In genomic region chr18:2641638-2642037, GRCh38 we compare ENCODE assay signal across 7 cellular contexts. TPM values are rescaled to one million over a fixed set of nuclear protein-coding genes. Genes with fewer than 3 reads are reported as not detected.
DNase-seq lines count a peak whose midpoint lies in the region; ATAC-seq and TF ChIP-seq lines count a peak whose summit lies in the region.

No MANE protein-coding gene starts in this region.

- TF ChIP-seq POLR2A in suprapubic skin (IDR thresholded peaks at IDR 0.05), result no peak
- TF ChIP-seq POLR2A in prostate gland (IDR thresholded peaks at IDR 0.05), result no peak

- TF ChIP-seq CTCF in MM.1S (IDR thresholded peaks at IDR 0.05; ENCODE audit: low read length) (no peak), suprapubic skin (IDR thresholded peaks at IDR 0.05) (no peak), prostate gland (IDR thresholded peaks at IDR 0.05) (no peak)

- ATAC-seq in GM18520 (IDR thresholded peaks at IDR 0.05; ENCODE audit: unreplicated experiment) (peak; percentile 76), GM21723 (IDR thresholded peaks at IDR 0.05; ENCODE audit: unreplicated experiment) (peak; percentile 66)

- H3K4me2 ChIP-seq in MM.1S (ENCODE audit: low read depth, low read length), result peak overlapping the region; percentile 82

- peaks cover 53% of the 10 kb centered on the region for H3F3A ChIP-seq in MM.1S (ENCODE audit: insufficient read depth, low read length)

- H3K9ac ChIP-seq in MM.1S (ENCODE audit: low read length), result peak overlapping the region; percentile 6; the same call in 1 of the 2 replicates

- TF ChIP-seq EP300 in suprapubic skin (IDR thresholded peaks at IDR 0.05), result no peak

- H3K4me1 ChIP-seq in MM.1S (ENCODE audit: low read length), result peaks cover 53% of the 10 kb centered on the region
- H3K4me1 ChIP-seq in effector memory CD4-positive, alpha-beta T cell (ENCODE audit: control insufficient read depth, insufficient read depth, low read length, poor library complexity, severe bottlenecking), result peaks cover 60% of the 10 kb centered on the region
- H3K4me1 ChIP-seq in suprapubic skin, result peaks cover 15% of the 10 kb centered on the region
- H3K4me1 ChIP-seq in prostate gland (replicated peaks), result no peaks in the 10 kb centered on the region

- H3K27me3 ChIP-seq in MM.1S (replicated peaks; ENCODE audit: insufficient read depth, low read length) (no peaks in the 10 kb centered on the region), suprapubic skin (no peaks in the 10 kb centered on the region), prostate gland (replicated peaks; ENCODE audit: insufficient read depth) (no peaks in the 10 kb centered on the region)
- no peaks in the 10 kb centered on the region for H3K27me3 ChIP-seq in effector memory CD4-positive, alpha-beta T cell (replicated peaks; ENCODE audit: control insufficient read depth, insufficient read depth, low read length, poor library complexity, severe bottlenecking)

- DNase-seq in MM.1S, result peak; percentile 92
- DNase-seq in effector memory CD4-positive, alpha-beta T cell, result no peak
- no peak for DNase-seq in suprapubic skin (ENCODE audit: low spot score in 2 of 2)
- DNase-seq in prostate gland (ENCODE audit: low spot score), result no peak
- DNase-seq in NCI-H524 treated with DMSO at 0.1 percent for 48 hours (lab: John Stamatoyannopoulos, UW), result no peak

- H3K27ac ChIP-seq in MM.1S (ENCODE audit: low read length), result peak overlapping the region; percentile 79
- peak overlapping the region; percentile 69 for H3K27ac ChIP-seq in effector memory CD4-positive, alpha-beta T cell (ENCODE audit: insufficient read depth, low read length, poor library complexity, severe bottlenecking)
- H3K27ac ChIP-seq in suprapubic skin, result no peak overlapping the region
- no peak overlapping the region for H3K27ac ChIP-seq in prostate gland

- H4K20me1 ChIP-seq in MM.1S (ENCODE audit: insufficient read depth, low read length), result no peaks in the 10 kb centered on the region

- H3K4me3 ChIP-seq in MM.1S (ENCODE audit: low read length), result no peak overlapping the region
- H3K4me3 ChIP-seq in effector memory CD4-positive, alpha-beta T cell (ENCODE audit: insufficient read depth, low read depth, low read length, poor library complexity, severe bottlenecking), result peak overlapping the region; percentile 36
- H3K4me3 ChIP-seq in suprapubic skin, result peak overlapping the region; percentile 3
- H3K4me3 ChIP-seq in prostate gland, result no peak overlapping the region

- intact Hi-C loops in prostate gland (cut with DNase I), result no loop called here

- 15% methylated on average over 2 of the region's 2 CpGs for WGBS in suprapubic skin
- WGBS in prostate gland, result 10% methylated on average over 2 of the region's 2 CpGs

- H3K9me3 ChIP-seq in MM.1S (replicated peaks; ENCODE audit: insufficient read depth, low read length) (no peaks in the 10 kb centered on the region), suprapubic skin (no peaks in the 10 kb centered on the region), prostate gland (no peaks in the 10 kb centered on the region)
- H3K9me3 ChIP-seq in effector memory CD4-positive, alpha-beta T cell (ENCODE audit: control insufficient read depth, low read length), result no peaks in the 10 kb centered on the region

- H2AFZ ChIP-seq in MM.1S (ENCODE audit: low read length), result no peak overlapping the region

- H3K36me3 ChIP-seq in MM.1S (replicated peaks; ENCODE audit: insufficient read depth, low read length) (no peaks in the 10 kb centered on the region), suprapubic skin (no peaks in the 10 kb centered on the region), prostate gland (no peaks in the 10 kb centered on the region)
- H3K36me3 ChIP-seq in effector memory CD4-positive, alpha-beta T cell (ENCODE audit: control insufficient read depth, insufficient read depth, low read length), result no peaks in the 10 kb centered on the region

- H3K79me2 ChIP-seq in MM.1S (ENCODE audit: low read length), result no peaks in the 10 kb centered on the region

- no peaks in the 10 kb centered on the region for H3K9me2 ChIP-seq in MM.1S (replicated peaks; ENCODE audit: insufficient read depth, low read length)

RNA-seq across cellular contexts. Expression of gene SMCHD1, which starts 13.9 kb away (rescaled TPM):
- total RNA-seq in suprapubic skin (100 to 1,000 TPM in 1 of 4 donors, 10 to 100 TPM in 3; 35.5 to 126 (median 41.3) TPM), prostate gland (10 to 100 TPM; 56.0 to 65.1 TPM)

Comparison
In these comparisons a context has a peak if more than half of its experiments do, and no peak if none do; other contexts are left out.
1. H3K27ac ChIP-seq: peak in MM.1S (single experiment) and effector memory CD4-positive, alpha-beta T cell (single experiment); none in suprapubic skin (single experiment) and prostate gland (0 of 2).
2. H3K4me3 ChIP-seq: peak in effector memory CD4-positive, alpha-beta T cell (single experiment) and suprapubic skin (single experiment); none in MM.1S (single experiment) and prostate gland (0 of 2).